ENCODE assay signal across 1 cellular context in genomic region chr2:893311-893710, GRCh38.
TF ChIP-seq lines count a peak whose summit lies in the region.

No MANE protein-coding gene starts in this region.

TF ChIP-seq in HCT116, 20 proteins besides CTCF, POLR2A, EP300 and RAD21 (continued from another document):
- TF ChIP-seq SRF (IDR thresholded peaks at IDR 0.05; ENCODE audit: low read depth) = no peak
- no peak for TF ChIP-seq CEBPB (IDR thresholded peaks at IDR 0.05; ENCODE audit: low read depth)
- TF ChIP-seq SIN3A (IDR thresholded peaks at IDR 0.05; ENCODE audit: low read depth) = no peak
